9 cellular contexts compared by ENCODE assay signal in the genomic region with DNA sequence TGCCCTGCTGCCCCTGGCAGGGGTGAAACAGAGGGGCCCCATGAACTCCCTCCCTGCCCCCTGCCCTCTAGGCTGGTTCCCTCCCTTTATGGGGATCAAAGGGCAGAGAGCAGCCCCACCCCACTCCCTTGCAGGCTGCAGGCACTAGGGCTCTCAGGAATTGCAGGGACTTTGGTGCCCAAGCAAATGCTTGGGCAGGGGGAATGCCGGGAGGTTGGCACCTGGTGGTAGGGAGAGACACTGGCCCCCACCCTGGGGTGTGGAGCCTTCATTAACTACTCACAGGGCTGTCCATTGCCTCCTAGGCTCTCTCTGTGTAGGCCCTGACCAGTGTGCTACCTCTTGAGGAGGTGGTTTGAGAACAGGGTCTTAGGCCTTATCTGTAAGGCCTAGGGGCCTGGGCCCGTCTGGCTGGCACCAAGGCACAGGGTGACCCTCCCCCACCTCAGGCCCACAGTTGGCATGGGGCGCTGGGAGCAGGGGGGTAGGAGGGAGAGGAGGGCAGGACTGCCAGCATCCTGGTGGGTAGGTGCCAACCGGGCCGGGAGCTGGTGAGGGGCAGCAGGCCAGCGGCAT. TPM values are rescaled to one million over a fixed set of nuclear protein-coding genes. Genes with fewer than 3 reads are reported as not detected.
DNase-seq lines count a peak whose midpoint lies in the region; ATAC-seq and TF ChIP-seq lines count a peak whose summit lies in the region.
"Had no signal": no experiment of that assay in that cellular context is flagged by ENCODE, and none has a peak within 500 bp of the region (broad histone marks: within the 10 kb centered on the region; RNA-seq: fewer than 3 reads in every experiment).

No MANE protein-coding gene starts in this region.

- TF ChIP-seq CTCF in type B pancreatic cell (conservative IDR thresholded peaks at IDR 0.05): no peak

- H3K4me1 Mint-ChIP-seq in activated naive CD4-positive, alpha-beta T cell treated with anti-CD3 and anti-CD28 coated beads for 36 hours (ENCODE audit: low read depth): peaks cover 60% of the 10 kb centered on the region
- peaks cover 85% of the 10 kb centered on the region for H3K4me1 Mint-ChIP-seq in dendritic cell treated with granulocyte-macrophage colony-stimulating factor and Interleukin-4, amounts not matched to agents 40 ng/mL and 50 ng/mL, for 4 days (ENCODE audit: low read depth)
- H3K4me1 Mint-ChIP-seq in type B pancreatic cell (ENCODE audit: unreplicated experiment): peaks cover 31% of the 10 kb centered on the region

- H3K4me3 Mint-ChIP-seq in activated naive CD4-positive, alpha-beta T cell treated with anti-CD3 and anti-CD28 coated beads for 36 hours: peak overlapping the region; percentile 76
- H3K4me3 Mint-ChIP-seq in dendritic cell treated with granulocyte-macrophage colony-stimulating factor and Interleukin-4, amounts not matched to agents 40 ng/mL and 50 ng/mL, for 4 days: peak overlapping the region; percentile 92
- H3K4me3 Mint-ChIP-seq in type B pancreatic cell: peak overlapping the region; percentile 81

- CTCF ChIA-PET in activated naive CD4-positive, alpha-beta T cell treated with anti-CD3 and anti-CD28 coated beads for 36 hours (lab: Charles Lee): interaction anchor here (1.1 to 2.8 kb wide), 6 partner anchors 9 to 63 kb away, joined by 3 to 21 read pairs (median 6); no protein-coding TSS in a partner anchor

- peaks cover 39% of the 10 kb centered on the region for H3K36me3 Mint-ChIP-seq in activated naive CD4-positive, alpha-beta T cell treated with anti-CD3 and anti-CD28 coated beads for 36 hours (ENCODE audit: low read depth)
- H3K36me3 Mint-ChIP-seq in dendritic cell treated with granulocyte-macrophage colony-stimulating factor and Interleukin-4, amounts not matched to agents 40 ng/mL and 50 ng/mL, for 4 days (ENCODE audit: low read depth): peaks cover 76% of the 10 kb centered on the region
- H3K36me3 Mint-ChIP-seq in type B pancreatic cell: no peaks in the 10 kb centered on the region

- no peaks in the 10 kb centered on the region for H3K9me3 Mint-ChIP-seq in activated naive CD4-positive, alpha-beta T cell treated with anti-CD3 and anti-CD28 coated beads for 36 hours
- no peaks in the 10 kb centered on the region for H3K9me3 Mint-ChIP-seq in dendritic cell treated with granulocyte-macrophage colony-stimulating factor and Interleukin-4, amounts not matched to agents 40 ng/mL and 50 ng/mL, for 4 days
- H3K9me3 Mint-ChIP-seq in type B pancreatic cell: no peaks in the 10 kb centered on the region

- ATAC-seq in GM18907 (IDR thresholded peaks at IDR 0.05; ENCODE audit: unreplicated experiment) (no peak), GM18511 (IDR thresholded peaks at IDR 0.05; ENCODE audit: unreplicated experiment) (no peak)

- intact Hi-C loops in activated naive CD4-positive, alpha-beta T cell treated with anti-CD3 and anti-CD28 coated beads for 36 hours (cut with micrococcal nuclease): loop anchor here (10.0 kb wide), 2 partner anchors 683 to 1043 kb away; partner anchors contain the start of genes AQP10, ATP8B2, CREB3L4 and SLC39A1
- intact Hi-C loops in dendritic cell treated with granulocyte-macrophage colony-stimulating factor and Interleukin-4, amounts not matched to agents 40 ng/mL and 50 ng/mL, for 4 days (cut with micrococcal nuclease): loop anchor here (5.0 kb wide), 1 partner anchor 35 kb away; the partner anchor contains the start of genes CKS1B and SHC1

- H3K27me3 Mint-ChIP-seq in activated naive CD4-positive, alpha-beta T cell treated with anti-CD3 and anti-CD28 coated beads for 36 hours (ENCODE audit: low read depth): no peaks in the 10 kb centered on the region
- no peaks in the 10 kb centered on the region for H3K27me3 Mint-ChIP-seq in dendritic cell treated with granulocyte-macrophage colony-stimulating factor and Interleukin-4, amounts not matched to agents 40 ng/mL and 50 ng/mL, for 4 days
- no peaks in the 10 kb centered on the region for H3K27me3 Mint-ChIP-seq in type B pancreatic cell

- H3K27ac Mint-ChIP-seq in activated naive CD4-positive, alpha-beta T cell treated with anti-CD3 and anti-CD28 coated beads for 36 hours: peak overlapping the region; percentile 100
- H3K27ac Mint-ChIP-seq in dendritic cell treated with granulocyte-macrophage colony-stimulating factor and Interleukin-4, amounts not matched to agents 40 ng/mL and 50 ng/mL, for 4 days: peak overlapping the region; percentile 100
- no peak overlapping the region for H3K27ac Mint-ChIP-seq in type B pancreatic cell

- DNase-seq in activated naive CD4-positive, alpha-beta T cell treated with anti-CD3 and anti-CD28 coated beads for 36 hours: no peak
- no peak for DNase-seq in activated naive CD4-positive, alpha-beta T cell treated with Interleukin-2 at 50 U/mL for 16 hours
- peak; percentile 48 for DNase-seq in midbrain (lab: John Stamatoyannopoulos, UW)
- peak; percentile 69 for DNase-seq in type B pancreatic cell (ENCODE audit: extremely low spot score, unreplicated experiment)
- DNase-seq in SW 1271 (lab: John Stamatoyannopoulos, UW): no peak

RNA-seq across cellular contexts. Expression of gene ZBTB7B, which starts 4.7 kb away (rescaled TPM):
- 100 to 1,000 TPM in 1 of 2 experiments, 10 to 100 TPM in 1; 90.6 to 101 TPM for total RNA-seq in activated naive CD4-positive, alpha-beta T cell treated with anti-CD3 and anti-CD28 coated beads for 36 hours
- total RNA-seq in type B pancreatic cell (ENCODE audit: low replicate concordance): 38.1 and 75.9 TPM in 2 replicates

RNA-seq across cellular contexts. Expression of gene LENEP, which starts 14.0 kb away (rescaled TPM):
- total RNA-seq in activated naive CD4-positive, alpha-beta T cell treated with anti-CD3 and anti-CD28 coated beads for 36 hours: under 1 TPM; 0.36 to 0.99 TPM
- 0.52 and 1.1 TPM in 2 replicates for total RNA-seq in type B pancreatic cell (ENCODE audit: low replicate concordance)
- total RNA-seq: urinary bladder had no signal

RNA-seq across cellular contexts. Expression of gene FLAD1, which starts 24.2 kb away (rescaled TPM):
- total RNA-seq in activated naive CD4-positive, alpha-beta T cell treated with anti-CD3 and anti-CD28 coated beads for 36 hours: 10 to 100 TPM; 27.2 to 30.0 TPM
- 51.4 and 59.0 TPM in 2 replicates for total RNA-seq in type B pancreatic cell (ENCODE audit: low replicate concordance)

RNA-seq across cellular contexts. Expression of gene DCST2, which starts 26.2 kb away (rescaled TPM):
- total RNA-seq in activated naive CD4-positive, alpha-beta T cell treated with anti-CD3 and anti-CD28 coated beads for 36 hours: 1 to 10 TPM; 1.1 to 1.5 TPM
- 1.6 and 2.4 TPM in 2 replicates for total RNA-seq in type B pancreatic cell (ENCODE audit: low replicate concordance)

RNA-seq across cellular contexts. Expression of gene DCST1, which starts 26.3 kb away (rescaled TPM):
- total RNA-seq in activated naive CD4-positive, alpha-beta T cell treated with anti-CD3 and anti-CD28 coated beads for 36 hours: not detected
- total RNA-seq in type B pancreatic cell (ENCODE audit: low replicate concordance): not detected in 2 replicates
- total RNA-seq: urinary bladder had no signal

Comparison
In these comparisons a context has a peak if more than half of its experiments do, and no peak if none do; other contexts are left out.
1. DNase-seq: peak in midbrain (single experiment) and type B pancreatic cell (single experiment); none in activated naive CD4-positive, alpha-beta T cell treated with anti-CD3 and anti-CD28 coated beads for 36 hours (single experiment), activated naive CD4-positive, alpha-beta T cell treated with Interleukin-2 at 50 U/mL for 16 hours (single experiment) and SW 1271 (0 of 2).
2. Peak in every context shown above with its lines, with median percentiles within 50 percentile points of each other: H3K4me3 Mint-ChIP-seq.